Comparison of ENCODE assay signal across 24 cellular contexts in the genomic region with DNA sequence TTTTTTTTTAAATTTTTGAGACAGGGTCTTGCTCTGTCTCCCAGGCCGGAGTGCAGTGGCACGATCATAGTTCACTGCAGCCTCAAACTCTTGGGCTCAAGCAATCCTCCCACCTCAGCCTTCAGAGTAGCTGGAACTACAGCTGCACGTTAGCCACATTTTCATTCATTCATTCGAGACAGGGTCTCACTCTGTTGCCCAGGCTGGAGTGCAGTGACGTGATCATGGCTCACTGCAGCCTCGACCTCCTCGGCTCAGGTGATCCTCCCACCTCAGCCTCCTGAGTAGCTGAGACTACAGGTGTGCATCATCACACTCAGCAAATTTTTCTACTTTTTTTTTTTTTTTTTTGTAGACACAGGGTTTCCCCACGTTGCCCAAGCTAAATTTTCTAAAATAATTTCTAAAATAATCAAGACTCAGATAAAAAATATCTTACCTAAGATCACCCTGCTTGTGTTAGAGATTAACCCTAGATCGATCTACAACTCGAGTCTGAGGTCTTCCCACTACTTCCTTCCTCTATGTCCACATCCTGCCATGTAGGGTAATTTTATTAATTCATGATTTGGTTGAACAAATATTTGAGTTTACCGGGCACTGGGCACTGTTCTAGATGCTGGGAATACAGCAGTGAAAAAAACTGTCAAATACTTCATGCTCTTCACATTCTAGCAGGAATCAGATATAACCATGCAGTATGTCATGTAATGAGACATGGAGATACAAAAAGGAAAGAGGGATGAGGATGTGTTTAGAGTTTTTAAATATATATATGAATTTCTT.
"Had no signal": no experiment of that assay in that cellular context is flagged by ENCODE, and none has a peak within 500 bp of the region (broad histone marks: within the 10 kb centered on the region; RNA-seq: fewer than 3 reads in every experiment).

No MANE protein-coding gene starts in this region.

- H3K4me1 ChIP-seq: prostate gland had no signal

- H3K27me3 Mint-ChIP-seq: stimulated activated naive B cell treated with anti-CD40 and anti-IgM and Interleukin-4, amounts not matched to agents 10 μg/mL and 1 μg/mL and 100 μg/mL, for 72 hours had no signal

- H3K9me3 ChIP-seq: esophagus squamous epithelium, gastrocnemius medialis, left ventricle myocardium inferior, prostate gland, transverse colon had no signal

- H3K27me3 ChIP-seq: esophagus squamous epithelium, gastrocnemius medialis, transverse colon had no signal

- ATAC-seq: activated naive CD8-positive, alpha-beta T cell treated with anti-CD3 and anti-CD28 coated beads, Interleukin-2, amount 50 U/mL, for 24 hours; stimulated activated naive B cell treated with anti-CD40 and anti-IgM and Interleukin-4, amounts not matched to agents 10 μg/mL and 1 μg/mL and 100 μg/mL, for 72 hours had no signal

- H3K4me3 ChIP-seq: esophagus squamous epithelium, prostate gland, transverse colon had no signal

- H3K27ac Mint-ChIP-seq: activated naive CD8-positive, alpha-beta T cell treated with anti-CD3 and anti-CD28 coated beads, Interleukin-2, amount 50 U/mL, for 24 hours; activated T-cell treated with anti-CD3 and anti-CD28 coated beads, Interleukin-2, amount 50 U/mL, for 24 hours; stimulated activated naive B cell treated with anti-CD40 and anti-IgM and Interleukin-4, amounts not matched to agents 10 μg/mL and 1 μg/mL and 100 μg/mL, for 72 hours had no signal

- H3K27ac ChIP-seq: coronary artery, esophagus squamous epithelium, gastrocnemius medialis, left ventricle myocardium inferior, prostate gland, transverse colon, WERI-Rb-1 had no signal

- H3K4me3 Mint-ChIP-seq: activated naive CD8-positive, alpha-beta T cell treated with anti-CD3 and anti-CD28 coated beads, Interleukin-2, amount 50 U/mL, for 24 hours; mesothelial cell of epicardium had no signal

- H3K9me3 Mint-ChIP-seq: activated naive CD8-positive, alpha-beta T cell treated with anti-CD3 and anti-CD28 coated beads, Interleukin-2, amount 50 U/mL, for 24 hours; activated T-cell treated with anti-CD3 and anti-CD28 coated beads, Interleukin-2, amount 50 U/mL, for 24 hours; activated T-helper 17 cell treated with anti-CD3 and anti-CD28 coated beads, Interleukin-2, amount 50 U/mL, for 72 hours; mesothelial cell of epicardium; naive thymus-derived CD8-positive, alpha-beta T cell; stimulated activated naive B cell treated with anti-CD40 and anti-IgM and Interleukin-4, amounts not matched to agents 10 μg/mL and 1 μg/mL and 100 μg/mL, for 72 hours had no signal

- DNase-seq: activated CD4-positive, alpha-beta T cell treated with anti-CD3 and anti-CD28 coated beads for 1 hour; activated CD4-positive, alpha-beta T cell treated with anti-CD3 and anti-CD28 coated beads, Interleukin-2, amount 50 U/mL, for 1 hour; activated CD8-positive, alpha-beta memory T cell treated with anti-CD3 and anti-CD28 coated beads for 24 hours; activated CD8-positive, alpha-beta memory T cell treated with anti-CD3 and anti-CD28 coated beads, Interleukin-2, amount 50 U/mL, for 4 hours; activated naive CD4-positive, alpha-beta T cell; activated naive CD8-positive, alpha-beta T cell treated with anti-CD3 and anti-CD28 coated beads, Interleukin-2, amount 50 U/mL, for 24 hours; activated T-cell treated with anti-CD3 and anti-CD28 coated beads, Interleukin-2, amount 50 U/mL, for 24 hours; cerebellar nuclear complex; esophagus squamous epithelium; gastrocnemius medialis; hippocampal formation; kidney glomerular epithelial cell; left ventricle myocardium inferior; naive thymus-derived CD8-positive, alpha-beta T cell; stimulated activated CD4-positive, alpha-beta T cell treated with anti-CD3 and anti-CD28 coated beads, Interleukin-2, amount 100 ng/mL, for 48 hours; stimulated activated CD8-positive, alpha-beta memory T cell treated with anti-CD3 and anti-CD28 coated beads, Interleukin-4, amount 100 ng/mL, for 48 hours; stimulated activated naive B cell treated with anti-CD40 and anti-IgM and Interleukin-4, amounts not matched to agents 10 μg/mL and 1 μg/mL and 100 μg/mL, for 72 hours; T1000; transverse colon; WERI-Rb-1 had no signal
